9 cellular contexts compared by ENCODE assay signal in genomic region chr3:183085634-183086390, GRCh38. TPM values are rescaled to one million over a fixed set of nuclear protein-coding genes. Genes with fewer than 3 reads are reported as not detected.
DNase-seq lines count a peak whose midpoint lies in the region; ATAC-seq and TF ChIP-seq lines count a peak whose summit lies in the region.
"Had no signal": no experiment of that assay in that cellular context is flagged by ENCODE, and none has a peak within 500 bp of the region (broad histone marks: within the 10 kb centered on the region; RNA-seq: fewer than 3 reads in every experiment).

No MANE protein-coding gene starts in this region.

- H3K4me2 ChIP-seq in osteoblast (ENCODE audit: insufficient read depth, low read length): no peak overlapping the region

- WGBS in tibial nerve, 2 donors: 79 to 81% methylated on average over 9 of the region's 9 CpGs
- 90 to 93% methylated on average over 9 of the region's 9 CpGs for WGBS in sigmoid colon, 2 donors

- TF ChIP-seq CTCF in LNCAP (IDR thresholded peaks at IDR 0.05) (peak; percentile 63), brain microvascular endothelial cell (IDR thresholded peaks at IDR 0.05; ENCODE audit: low read depth, low read length, missing control alignments) (peak; percentile 70), osteoblast (IDR thresholded peaks at IDR 0.05; ENCODE audit: extremely low read depth, low read depth, low read length) (peak; percentile 50), tibial nerve (IDR thresholded peaks at IDR 0.05) (no peak), sigmoid colon (IDR thresholded peaks at IDR 0.05) (no peak)

- no peak for TF ChIP-seq EP300 in tibial nerve (IDR thresholded peaks at IDR 0.05)
- TF ChIP-seq EP300 in sigmoid colon (IDR thresholded peaks at IDR 0.05): no peak

- in situ Hi-C loops in brain microvascular endothelial cell (cut with HindIII; ENCODE audit: low pct_ligation_motif_present, low sequenced_read_pairs): no loop called here

- peak; percentile 37 to 40 for DNase-seq in NCI-H2081 (lab: John Stamatoyannopoulos, UW)
- no peak for DNase-seq in NCI-H2081 treated with DMSO at 0.1 percent for 48 hours (lab: John Stamatoyannopoulos, UW)
- DNase-seq in brain microvascular endothelial cell: peak; percentile 11
- DNase-seq in osteoblast (ENCODE audit: insufficient read length, low spot score, missing footprints): peak; percentile 8
- no peak for DNase-seq in tibial nerve (ENCODE audit: low spot score in 2 of 2)
- DNase-seq in sciatic nerve (ENCODE audit: low spot score): no peak
- DNase-seq in sigmoid colon: no peak

- no peak overlapping the region for H3K27ac ChIP-seq in brain microvascular endothelial cell
- H3K27ac ChIP-seq in osteoblast (ENCODE audit: low read depth, low read length): peak overlapping the region; percentile 49
- no peak overlapping the region for H3K27ac ChIP-seq in tibial nerve
- H3K27ac ChIP-seq in sigmoid colon: no peak overlapping the region

- peaks cover 2% of the 10 kb centered on the region for H3K4me1 ChIP-seq in osteoblast (ENCODE audit: insufficient read depth, low read length)
- H3K4me1 ChIP-seq in tibial nerve: no peaks in the 10 kb centered on the region
- H3K4me1 ChIP-seq in sigmoid colon: no peaks in the 10 kb centered on the region

- no peak overlapping the region for H2AFZ ChIP-seq in osteoblast (ENCODE audit: low read length)

- H4K20me1 ChIP-seq in osteoblast (ENCODE audit: insufficient read depth, low read length): no peaks in the 10 kb centered on the region

- H3K4me3 ChIP-seq in brain microvascular endothelial cell (ENCODE audit: low read depth, low read length): no peak overlapping the region
- H3K4me3 ChIP-seq in osteoblast (ENCODE audit: insufficient read depth, low read length): no peak overlapping the region
- no peak overlapping the region for H3K4me3 ChIP-seq in tibial nerve
- H3K4me3 ChIP-seq in sigmoid colon: no peak overlapping the region

- H3K9me3 ChIP-seq in osteoblast (ENCODE audit: low read depth, low read length) (no peaks in the 10 kb centered on the region), tibial nerve (no peaks in the 10 kb centered on the region), sigmoid colon (no peaks in the 10 kb centered on the region)

- no peak for ATAC-seq in sciatic nerve
- ATAC-seq: CD8-positive, alpha-beta T cell had no signal

- H3K27me3 ChIP-seq in brain microvascular endothelial cell (replicated peaks): no peaks in the 10 kb centered on the region
- no peaks in the 10 kb centered on the region for H3K27me3 ChIP-seq in osteoblast (ENCODE audit: insufficient read depth, low read length)
- no peaks in the 10 kb centered on the region for H3K27me3 ChIP-seq in tibial nerve
- no peaks in the 10 kb centered on the region for H3K27me3 ChIP-seq in sigmoid colon

- no peaks in the 10 kb centered on the region for H3K79me2 ChIP-seq in osteoblast (ENCODE audit: insufficient read depth, low read length)

- intact Hi-C loops in sciatic nerve (cut with DNase I) (no loop called here), sigmoid colon (cut with DNase I) (no loop called here)

- H3K36me3 ChIP-seq in brain microvascular endothelial cell (replicated peaks) (peaks cover 4% of the 10 kb centered on the region), osteoblast (ENCODE audit: insufficient read depth, low read length) (peaks cover 42% of the 10 kb centered on the region), tibial nerve (peaks cover 0 to 89% (median 0%) of the 10 kb centered on the region in 3 donors), sigmoid colon (peaks cover 0 to 88% (median 29%) of the 10 kb centered on the region in 4 donors)

- TF ChIP-seq POLR2A in tibial nerve (IDR thresholded peaks at IDR 0.05) (no peak), sigmoid colon (IDR thresholded peaks at IDR 0.05) (no peak)

RNA-seq across cellular contexts. Expression of gene MCCC1, which starts 13.5 kb away (rescaled TPM):
- total RNA-seq in osteoblast: 20.6 TPM in 2 replicates
- 10 to 100 TPM; 39.9 to 61.2 (median 48.1) TPM for total RNA-seq in tibial nerve
- total RNA-seq in sciatic nerve: 32.0 TPM
- total RNA-seq in sigmoid colon: 10 to 100 TPM; 19.7 to 28.2 (median 21.5) TPM
- polyA plus RNA-seq in sigmoid colon: 10 to 100 TPM; 18.0 to 26.8 (median 21.4) TPM

Comparison
In these comparisons a context has a peak if more than half of its experiments do, and no peak if none do; other contexts are left out.
1. DNase-seq: peak in NCI-H2081 (2 of 2), brain microvascular endothelial cell (single experiment) and osteoblast (single experiment); none in NCI-H2081 treated with DMSO at 0.1 percent for 48 hours (single experiment), tibial nerve (0 of 2), sciatic nerve (single experiment) and sigmoid colon (single experiment).
2. CTCF ChIP-seq: peak in LNCAP (single experiment), brain microvascular endothelial cell (single experiment) and osteoblast (single experiment); none in tibial nerve (0 of 5) and sigmoid colon (0 of 4).